ENCODE assay signal across 38 cellular contexts in the genomic region with DNA sequence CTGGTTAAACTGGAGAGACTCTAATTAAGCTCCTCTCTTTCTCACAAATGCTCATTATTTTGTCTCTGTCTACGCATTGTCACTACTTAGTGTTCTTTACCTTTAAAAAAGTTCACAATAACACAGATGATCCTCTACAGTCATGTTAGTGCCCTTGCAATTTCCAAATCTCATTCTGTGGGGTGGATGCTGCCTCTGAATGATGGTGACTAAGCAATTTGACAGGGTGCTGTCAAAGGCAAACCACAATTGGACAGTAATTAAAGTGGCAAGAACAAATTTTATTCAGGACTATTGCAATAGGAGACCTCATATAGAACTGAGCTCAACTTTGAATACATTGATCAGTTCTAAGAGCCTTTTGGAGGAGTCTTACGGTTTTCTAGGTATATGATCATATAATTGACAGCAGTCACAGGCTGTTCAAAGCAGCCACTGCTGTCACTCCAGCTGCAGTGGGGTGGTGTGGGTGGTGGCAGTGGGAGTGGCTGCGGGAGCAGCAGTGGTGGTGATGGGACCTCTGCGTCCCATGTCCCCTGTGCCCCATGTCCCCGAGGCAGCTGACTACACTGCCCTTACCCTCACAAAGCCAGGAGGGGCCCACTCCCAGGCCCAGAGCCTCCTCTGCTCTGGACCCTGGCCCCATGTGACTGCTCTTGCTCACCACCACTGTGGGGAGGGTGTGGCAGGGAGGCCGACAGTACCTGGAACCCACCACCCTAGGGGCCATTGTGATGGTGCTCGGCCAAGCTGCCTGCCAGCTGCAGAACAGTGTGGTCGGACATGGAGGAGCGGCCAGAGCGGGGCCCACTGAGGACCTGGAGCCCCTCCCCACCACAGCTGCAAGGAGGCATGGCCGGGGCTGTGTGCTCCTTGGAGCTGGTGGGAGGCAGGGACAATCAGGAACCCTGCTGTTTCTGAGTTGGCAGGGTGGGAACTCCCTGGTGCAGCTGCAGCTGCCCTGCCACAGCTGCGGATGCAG. TPM values are rescaled to one million over a fixed set of nuclear protein-coding genes. Genes with fewer than 3 reads are reported as not detected.
"Had no signal": no experiment of that assay in that cellular context is flagged by ENCODE, and none has a peak within 500 bp of the region (broad histone marks: within the 10 kb centered on the region; RNA-seq: fewer than 3 reads in every experiment).

No MANE protein-coding gene starts in this region.

- H3K27ac Mint-ChIP-seq: activated CD4-positive, alpha-beta T cell treated with anti-CD3 and anti-CD28 coated beads for 36 hours; activated CD8-positive, alpha-beta memory T cell treated with anti-CD3 and anti-CD28 coated beads, Interleukin-2, amount 10 ng/mL, durations not matched to agents 7 days and 5 days; activated CD8-positive, alpha-beta T cell treated with anti-CD3 and anti-CD28 coated beads, Interleukin-2, amount 10 ng/mL, durations not matched to agents 7 days and 5 days; activated naive CD4-positive, alpha-beta T cell treated with anti-CD3 and anti-CD28 coated beads, Interleukin-2, amount 50 U/mL, for 72 hours; activated T-cell treated with anti-CD3 and anti-CD28 coated beads, Interleukin-2, amount 50 U/mL, for 72 hours; nephron progenitor cell; progenitor cell of endocrine pancreas; stimulated activated naive B cell treated with anti-CD40 and anti-IgM and Interleukin-4, amounts not matched to agents 10 μg/mL and 1 μg/mL and 100 μg/mL, for 72 hours; T-helper 2 cell treated with Interferon-gamma antibody and Interleukin-4, amounts not matched to agents 5 μg/mL and 100 μg/mL, for 36 hours had no signal

- H3K27me3 Mint-ChIP-seq: activated CD4-positive, alpha-beta T cell treated with anti-CD3 and anti-CD28 coated beads for 36 hours; activated CD8-positive, alpha-beta memory T cell treated with anti-CD3 and anti-CD28 coated beads, Interleukin-2, amount 10 ng/mL, durations not matched to agents 7 days and 5 days; progenitor cell of endocrine pancreas had no signal

- H3K4me3 ChIP-seq: colonic mucosa, dorsolateral prefrontal cortex, gastroesophageal sphincter, mucosa of descending colon, ovary, stomach, thyroid gland, upper lobe of right lung had no signal

- H3K36me3 ChIP-seq: colonic mucosa, gastroesophageal sphincter, ovary, stomach, thyroid gland, upper lobe of right lung had no signal

- H3K9me3 ChIP-seq: colonic mucosa, gastroesophageal sphincter, mucosa of descending colon, ovary, thyroid gland, upper lobe of right lung had no signal

- ATAC-seq: activated CD4-positive, alpha-beta T cell treated with anti-CD3 and anti-CD28 coated beads for 36 hours; activated CD8-positive, alpha-beta memory T cell treated with anti-CD3 and anti-CD28 coated beads, Interleukin-2, amount 10 ng/mL, durations not matched to agents 7 days and 5 days; activated CD8-positive, alpha-beta T cell treated with anti-CD3 and anti-CD28 coated beads, Interleukin-2, amount 10 ng/mL, durations not matched to agents 7 days and 5 days; activated naive CD4-positive, alpha-beta T cell treated with anti-CD3 and anti-CD28 coated beads, Interleukin-2, amount 50 U/mL, for 72 hours; activated T-cell treated with anti-CD3 and anti-CD28 coated beads, Interleukin-2, amount 50 U/mL, for 72 hours; gastroesophageal sphincter; left cardiac atrium; left ventricle myocardium superior; mucosa of descending colon; sciatic nerve; stimulated activated naive B cell treated with anti-CD40 and anti-IgM and Interleukin-4, amounts not matched to agents 10 μg/mL and 1 μg/mL and 100 μg/mL, for 72 hours; upper lobe of right lung had no signal

- DNase-seq: activated CD4-positive, alpha-beta T cell treated with anti-CD3 and anti-CD28 coated beads for 36 hours; activated CD4-positive, CD25-positive, alpha-beta regulatory T cell; activated CD8-positive, alpha-beta memory T cell treated with anti-CD3 and anti-CD28 coated beads, Interleukin-2, amount 10 ng/mL, durations not matched to agents 7 days and 5 days; activated CD8-positive, alpha-beta T cell treated with anti-CD3 and anti-CD28 coated beads, Interleukin-2, amount 10 ng/mL, durations not matched to agents 7 days and 5 days; activated naive CD4-positive, alpha-beta T cell; activated T-cell treated with anti-CD3 and anti-CD28 coated beads for 4 hours; activated T-cell treated with anti-CD3 and anti-CD28 coated beads, Interleukin-2, amount 50 U/mL, for 72 hours; anterior cingulate cortex; colonic mucosa; dorsolateral prefrontal cortex; effector memory CD4-positive, alpha-beta T cell; head of caudate nucleus; hippocampal formation; left cardiac atrium; left ventricle myocardium superior; mucosa of descending colon; nephron progenitor cell; ovary; retina; small intestine; stimulated activated CD4-positive, alpha-beta T cell treated with anti-CD3 and anti-CD28 coated beads, Interleukin-4, amount 100 ng/mL, for 4 hours; stimulated activated CD8-positive, alpha-beta memory T cell treated with anti-CD3 and anti-CD28 coated beads, Interleukin-4, amount 100 ng/mL, for 48 hours; stimulated activated naive B cell treated with anti-CD40 and anti-IgM and Interleukin-4, amounts not matched to agents 10 μg/mL and 1 μg/mL and 100 μg/mL, for 72 hours; stomach; thyroid gland; upper lobe of right lung had no signal

- H3K27ac ChIP-seq: colonic mucosa, dorsolateral prefrontal cortex, gastroesophageal sphincter, ovary, stomach, thyroid gland, upper lobe of right lung had no signal

- H3K4me1 ChIP-seq: colonic mucosa, gastroesophageal sphincter, stomach, thyroid gland, upper lobe of right lung had no signal

- H3K4me1 Mint-ChIP-seq: activated CD4-positive, alpha-beta T cell treated with anti-CD3 and anti-CD28 coated beads for 36 hours; stimulated activated naive B cell treated with anti-CD40 and anti-IgM and Interleukin-4, amounts not matched to agents 10 μg/mL and 1 μg/mL and 100 μg/mL, for 72 hours had no signal

- H3K36me3 Mint-ChIP-seq: activated CD8-positive, alpha-beta memory T cell treated with anti-CD3 and anti-CD28 coated beads, Interleukin-2, amount 10 ng/mL, durations not matched to agents 7 days and 5 days; activated naive CD4-positive, alpha-beta T cell treated with anti-CD3 and anti-CD28 coated beads, Interleukin-2, amount 50 U/mL, for 72 hours; stimulated activated naive B cell treated with anti-CD40 and anti-IgM and Interleukin-4, amounts not matched to agents 10 μg/mL and 1 μg/mL and 100 μg/mL, for 72 hours had no signal

- H3K27me3 ChIP-seq: colonic mucosa, gastroesophageal sphincter, ovary, thyroid gland, upper lobe of right lung had no signal

- H3K4me3 Mint-ChIP-seq: activated CD4-positive, alpha-beta T cell treated with anti-CD3 and anti-CD28 coated beads for 36 hours; activated CD8-positive, alpha-beta memory T cell treated with anti-CD3 and anti-CD28 coated beads, Interleukin-2, amount 10 ng/mL, durations not matched to agents 7 days and 5 days; activated CD8-positive, alpha-beta T cell treated with anti-CD3 and anti-CD28 coated beads, Interleukin-2, amount 10 ng/mL, durations not matched to agents 7 days and 5 days; activated T-cell treated with anti-CD3 and anti-CD28 coated beads, Interleukin-2, amount 50 U/mL, for 72 hours; nephron progenitor cell; stimulated activated naive B cell treated with anti-CD40 and anti-IgM and Interleukin-4, amounts not matched to agents 10 μg/mL and 1 μg/mL and 100 μg/mL, for 72 hours; T-helper 2 cell treated with Interferon-gamma antibody and Interleukin-4, amounts not matched to agents 5 μg/mL and 100 μg/mL, for 36 hours had no signal

- H3K9me3 Mint-ChIP-seq: activated naive CD4-positive, alpha-beta T cell treated with anti-CD3 and anti-CD28 coated beads, Interleukin-2, amount 50 U/mL, for 72 hours; activated T-cell treated with anti-CD3 and anti-CD28 coated beads, Interleukin-2, amount 50 U/mL, for 72 hours; stimulated activated naive B cell treated with anti-CD40 and anti-IgM and Interleukin-4, amounts not matched to agents 10 μg/mL and 1 μg/mL and 100 μg/mL, for 72 hours; T-helper 2 cell treated with Interferon-gamma antibody and Interleukin-4, amounts not matched to agents 5 μg/mL and 100 μg/mL, for 36 hours had no signal

- FAIRE-seq: bronchial epithelial cell, keratinocyte, small intestine had no signal

RNA-seq across cellular contexts. Expression of gene PAGE1, which starts 30.4 kb away (rescaled TPM):
- total RNA-seq: activated CD4-positive, alpha-beta T cell treated with anti-CD3 and anti-CD28 coated beads for 36 hours; activated CD8-positive, alpha-beta memory T cell treated with anti-CD3 and anti-CD28 coated beads, Interleukin-2, amount 10 ng/mL, durations not matched to agents 7 days and 5 days; activated CD8-positive, alpha-beta T cell treated with anti-CD3 and anti-CD28 coated beads, Interleukin-2, amount 10 ng/mL, durations not matched to agents 7 days and 5 days; activated naive CD4-positive, alpha-beta T cell treated with anti-CD3 and anti-CD28 coated beads, Interleukin-2, amount 50 U/mL, for 72 hours; activated T-cell treated with anti-CD3 and anti-CD28 coated beads, Interleukin-2, amount 50 U/mL, for 72 hours; bronchial epithelial cell; colonic mucosa; dorsolateral prefrontal cortex; epithelial cell of proximal tubule; gastroesophageal sphincter; left cardiac atrium; left ventricle myocardium superior; lung microvascular endothelial cell; mesenteric fat pad; mucosa of descending colon; myocyte; ovary; progenitor cell of endocrine pancreas; sciatic nerve; stomach; thyroid gland; upper lobe of right lung had no signal
- polyA plus RNA-seq: adipose tissue, keratinocyte, ovary, small intestine, stomach had no signal
